In genomic region chr2:186842373-186842772, GRCh38 we compare ENCODE assay signal across 17 cellular contexts. TPM values are rescaled to one million over a fixed set of nuclear protein-coding genes. Genes with fewer than 3 reads are reported as not detected.
DNase-seq lines count a peak whose midpoint lies in the region; ATAC-seq, FAIRE-seq and TF ChIP-seq lines count a peak whose summit lies in the region.
"Had no signal": no experiment of that assay in that cellular context is flagged by ENCODE, and none has a peak within 500 bp of the region (broad histone marks: within the 10 kb centered on the region; RNA-seq: fewer than 3 reads in every experiment).

No MANE protein-coding gene starts in this region.

- H3K4me2 ChIP-seq in GM23248 (ENCODE audit: unreplicated experiment) (peak overlapping the region; percentile 83), IMR-90 (ENCODE audit: low read depth, low read length) (no peak overlapping the region), astrocyte (ENCODE audit: low read length) (peak overlapping the region; percentile 35), smooth muscle cell (peak overlapping the region; percentile 74)
- H3K4me2 ChIP-seq: GM23338 had no signal

- H3K4me3 ChIP-seq in GM23248 (no peak overlapping the region), IMR-90 (ENCODE audit: insufficient read depth, low read depth, low read length) (no peak overlapping the region), astrocyte (ENCODE audit: insufficient read depth, low read depth, low read length) (no peak overlapping the region), smooth muscle cell (no peak overlapping the region)
- H3K4me3 ChIP-seq: GM23338 had no signal

- no peak overlapping the region for H3K56ac ChIP-seq in IMR-90 (ENCODE audit: extremely low read depth, insufficient read depth, low read length)

- H4K20me1 ChIP-seq in GM23248 (ENCODE audit: insufficient read depth): no peaks in the 10 kb centered on the region
- no peaks in the 10 kb centered on the region for H4K20me1 ChIP-seq in IMR-90 (ENCODE audit: insufficient read depth, low read length)
- H4K20me1 ChIP-seq in astrocyte (ENCODE audit: insufficient read depth, low read length): no peaks in the 10 kb centered on the region
- H4K20me1 ChIP-seq in smooth muscle cell (ENCODE audit: low read depth): no peaks in the 10 kb centered on the region

- H3K36me3 ChIP-seq in GM23248 (ENCODE audit: low read depth): no peaks in the 10 kb centered on the region
- H3K36me3 ChIP-seq in IMR-90 (ENCODE audit: control insufficient read depth, insufficient read depth, low read length): no peaks in the 10 kb centered on the region
- H3K36me3 ChIP-seq in astrocyte (ENCODE audit: insufficient read depth, low read length): no peaks in the 10 kb centered on the region
- H3K36me3 ChIP-seq in smooth muscle cell (ENCODE audit: low read depth): no peaks in the 10 kb centered on the region

- peak overlapping the region in 1 of 2 experiments; percentile 16; a peak in 1 of 4 replicates for H4K8ac ChIP-seq in IMR-90 (ENCODE audit: low read depth in 2 of 2, low read length in 2 of 2)

- H4K91ac ChIP-seq in IMR-90 (ENCODE audit: insufficient read depth, low read depth, low read length): no peak overlapping the region

- H3K9me3 Mint-ChIP-seq in astrocyte (ENCODE audit: unreplicated experiment): no peaks in the 10 kb centered on the region
- H3K9me3 Mint-ChIP-seq: CD8-positive, alpha-beta T cell; GM23338 had no signal

- no peak overlapping the region for H3K27ac ChIP-seq in GM23248
- peak overlapping the region; percentile 23; the same call in 1 of the 2 replicates for H3K27ac ChIP-seq in IMR-90 (ENCODE audit: insufficient read depth, low read length)
- peak overlapping the region; percentile 1 for H3K27ac ChIP-seq in astrocyte (ENCODE audit: low read depth, low read length)
- H3K27ac ChIP-seq in smooth muscle cell (ENCODE audit: low read depth): no peak overlapping the region

- TF ChIP-seq RAD21 in IMR-90 (IDR thresholded peaks at IDR 0.05; ENCODE audit: low read length): no peak

- H3K18ac ChIP-seq in IMR-90 (ENCODE audit: low read depth, low read length): no peak overlapping the region; the same call in 1 of the 2 replicates

- H2AK9ac ChIP-seq in IMR-90 (replicated peaks; ENCODE audit: low read depth, low read length, poor library complexity): no peak overlapping the region

- no peaks in the 10 kb centered on the region for H3F3A ChIP-seq in GM23248 (ENCODE audit: insufficient read depth)
- no peaks in the 10 kb centered on the region for H3F3A ChIP-seq in smooth muscle cell (ENCODE audit: low read depth)

- no peaks in the 10 kb centered on the region for H3K9me3 ChIP-seq in GM23248 (ENCODE audit: low read depth)
- no peaks in the 10 kb centered on the region for H3K9me3 ChIP-seq in IMR-90 (ENCODE audit: control insufficient read depth, insufficient read depth, low read length)
- H3K9me3 ChIP-seq in astrocyte (ENCODE audit: insufficient read depth, low read depth, low read length): no peaks in the 10 kb centered on the region
- no peaks in the 10 kb centered on the region for H3K9me3 ChIP-seq in smooth muscle cell (replicated peaks; ENCODE audit: low read depth)

- H3K4me1 ChIP-seq in GM23248 (ENCODE audit: insufficient read depth): peaks cover 21% of the 10 kb centered on the region
- H3K4me1 ChIP-seq in IMR-90 (ENCODE audit: control insufficient read depth, insufficient read depth, low read length): peaks cover 2% of the 10 kb centered on the region; the same call in 1 of the 2 replicates
- H3K4me1 ChIP-seq in astrocyte (ENCODE audit: insufficient read depth, low read length): no peaks in the 10 kb centered on the region
- H3K4me1 ChIP-seq in smooth muscle cell (ENCODE audit: low read depth): peaks cover 8% of the 10 kb centered on the region

- no peak overlapping the region for H3K9ac ChIP-seq in GM23248
- no peak overlapping the region for H3K9ac ChIP-seq in IMR-90 (ENCODE audit: low read depth, low read length)
- H3K9ac ChIP-seq in astrocyte (ENCODE audit: low read length): no peak overlapping the region
- no peak overlapping the region for H3K9ac ChIP-seq in smooth muscle cell (ENCODE audit: low read depth)

- peak overlapping the region; percentile 67 for H2BK5ac ChIP-seq in IMR-90 (ENCODE audit: low read depth, low read length, poor library complexity, severe bottlenecking)

- DNase-seq in GM23248 (no peak), IMR-90 (no peak), astrocyte (ENCODE audit: low read depth) (no peak), smooth muscle cell (lab: John Stamatoyannopoulos, UW; ENCODE audit: unreplicated experiment) (no peak), occipital lobe (lab: John Stamatoyannopoulos, UW) (no peak)
- DNase-seq: CD8-positive, alpha-beta T cell; COR-L47; DMS153; DMS79 treated with DMSO at 0.1 percent for 48 hours; H7 had no signal

- CTCF ChIA-PET in IMR-90 (lab: Yijun Ruan, JAX): interaction anchor here (0.5 kb wide), 1 partner anchor 107 kb away, joined by 3 read pairs; no protein-coding TSS in a partner anchor

- no peak overlapping the region for H2AK5ac ChIP-seq in IMR-90 (ENCODE audit: low read depth, low read length)

- intact Hi-C loops in IMR-90 (cut with micrococcal nuclease): loop anchor here (5.0 kb wide), 1 partner anchor 355 kb away; the partner anchor contains the start of gene ZC3H15

- TF ChIP-seq POLR2A in IMR-90 (IDR thresholded peaks at IDR 0.05; ENCODE audit: low read depth, low read length): no peak

- H3K79me1 ChIP-seq in IMR-90 (ENCODE audit: low read depth in 1 of 2, low read length in 2 of 2): no peaks in the 10 kb centered on the region

- H3K27ac Mint-ChIP-seq in astrocyte (ENCODE audit: unreplicated experiment): no peak overlapping the region
- H3K27ac Mint-ChIP-seq: CD14-positive monocyte; CD8-positive, alpha-beta T cell; GM23338 had no signal

- H3K27me3 ChIP-seq in GM23248 (replicated peaks; ENCODE audit: insufficient read depth) (no peaks in the 10 kb centered on the region), IMR-90 (ENCODE audit: control insufficient read depth, insufficient read depth, low read length) (no peaks in the 10 kb centered on the region), astrocyte (ENCODE audit: insufficient read depth, low read length) (no peaks in the 10 kb centered on the region), smooth muscle cell (ENCODE audit: low read depth) (peaks cover 4% of the 10 kb centered on the region)

- H3K9me1 ChIP-seq in IMR-90 (ENCODE audit: insufficient read depth, low read length): no peaks in the 10 kb centered on the region

- ATAC-seq in IMR-90 (ENCODE audit: low read depth) (no peak), HG03432 (IDR thresholded peaks at IDR 0.05; ENCODE audit: unreplicated experiment) (no peak)
- ATAC-seq: CD8-positive, alpha-beta T cell; GM23338 had no signal

- in situ Hi-C loops in GM23248 (cut with MboI): loop anchor here (25.0 kb wide), 1 partner anchor 330 kb away; no protein-coding TSS in a partner anchor
- in situ Hi-C loops in IMR-90 (cut with MboI; ENCODE audit: low sequenced_read_pairs): loop anchor here (25.0 kb wide), 1 partner anchor 330 kb away; no protein-coding TSS in a partner anchor

- TF ChIP-seq CTCF in IMR-90 (conservative IDR thresholded peaks at IDR 0.05; ENCODE audit: low read depth, low read length) (no peak), astrocyte (IDR thresholded peaks at IDR 0.05; ENCODE audit: insufficient read depth, low read depth, low read length) (no peak), smooth muscle cell (IDR thresholded peaks at IDR 0.05; ENCODE audit: borderline replicate concordance, insufficient read depth, poor library complexity, severe bottlenecking) (no peak)

- no peaks in the 10 kb centered on the region for H3K27me3 Mint-ChIP-seq in astrocyte (ENCODE audit: low read depth, unreplicated experiment)

- H2BK120ac ChIP-seq in IMR-90 (ENCODE audit: low read depth, low read length): 0 out of 2 replicates have a peak overlapping the region, but pooled peaks have one; percentile 68

- H3K79me2 ChIP-seq in GM23248 (ENCODE audit: insufficient read depth): no peaks in the 10 kb centered on the region
- H3K79me2 ChIP-seq in astrocyte (ENCODE audit: insufficient read depth, low read length): no peaks in the 10 kb centered on the region
- H3K79me2 ChIP-seq in smooth muscle cell (ENCODE audit: low read depth): no peaks in the 10 kb centered on the region

- POLR2A ChIA-PET in IMR-90 (lab: Charles Lee; ENCODE audit: unreplicated experiment): no interaction called here

- H2BK20ac ChIP-seq in IMR-90 (ENCODE audit: low read depth, low read length): peak overlapping the region; percentile 76; the same call in 1 of the 2 replicates

- no peak for FAIRE-seq in astrocyte (lab: Jason Lieb, UNC)
- FAIRE-seq: D721Med, GM12891 had no signal

- H3K4me3 Mint-ChIP-seq in astrocyte (ENCODE audit: unreplicated experiment): no peak overlapping the region
- H3K4me3 Mint-ChIP-seq: CD14-positive monocyte; CD8-positive, alpha-beta T cell; GM23338 had no signal

- no peak overlapping the region; the same call in 1 of the 2 replicates for H3K23ac ChIP-seq in IMR-90 (ENCODE audit: low read depth, low read length)

- no peak overlapping the region for H3K14ac ChIP-seq in IMR-90 (replicated peaks; ENCODE audit: low read depth, low read length)

- H3K9me2 ChIP-seq in GM23248 (ENCODE audit: insufficient read depth): no peaks in the 10 kb centered on the region; the same call in 1 of the 2 replicates

- 0 out of 3 replicates have a peak overlapping the region, but pooled peaks have one; percentile 70 for H2BK15ac ChIP-seq in IMR-90 (ENCODE audit: low read depth, low read length)

- H2AFZ ChIP-seq in GM23248: no peak overlapping the region
- H2AFZ ChIP-seq in IMR-90 (replicated peaks; ENCODE audit: low read length, poor library complexity): no peak overlapping the region
- no peak overlapping the region for H2AFZ ChIP-seq in astrocyte (ENCODE audit: low read depth, low read length)
- H2AFZ ChIP-seq in smooth muscle cell (ENCODE audit: low read depth): no peak overlapping the region
- H2AFZ ChIP-seq: GM23338 had no signal

- no peak overlapping the region for H3K4ac ChIP-seq in IMR-90 (ENCODE audit: low read depth, low read length)

- no TSS peak for BruUV-seq in IMR-90 (replicated peaks; lab: Mats Ljungman, UMichigan)

- dilution Hi-C loops in IMR-90 (cut with HindIII; ENCODE audit: low sequenced_read_pairs, unreplicated experiment): no loop called here

- WGBS in GM23248 (ENCODE audit: low coverage in 1 of 2, low lambda C conversion rate in 2 of 2, missing lambda C conversion rate in 2 of 2), 2 experiments: 83 to 85% methylated on average over 3 of the region's 3 CpGs
- no CpG with 5 or more reads among the region's 3 CpGs for WGBS in IMR-90 (ENCODE audit: extremely low coverage in 2 of 2, insufficient read length in 1 of 2), 2 experiments
- WGBS in smooth muscle cell (ENCODE audit: low lambda C conversion rate): 89% methylated on average over 3 of the region's 3 CpGs

- H4K5ac ChIP-seq in IMR-90 (ENCODE audit: low read depth, low read length): no peak overlapping the region

- no peaks in the 10 kb centered on the region for H3K36me3 Mint-ChIP-seq in astrocyte (ENCODE audit: low read depth, unreplicated experiment)
- H3K36me3 Mint-ChIP-seq: CD14-positive monocyte; CD8-positive, alpha-beta T cell had no signal

- H3K4me1 Mint-ChIP-seq in astrocyte (ENCODE audit: low read depth, unreplicated experiment): no peaks in the 10 kb centered on the region
- H3K4me1 Mint-ChIP-seq: GM23338 had no signal

RNA-seq across cellular contexts. Expression of gene ZSWIM2, which starts 6.6 kb away (rescaled TPM):
- not detected in 2 replicates for total RNA-seq in GM23248 (2014; rRNA removed; shearing (Covaris generic))
- polyA plus RNA-seq in GM23248 (2016; fragmentation: Nextera tagmentation; extraction: Ambion mirVana): not detected in 2 replicates
- total RNA-seq in IMR-90 (2012; rRNA removed): 0.28 TPM in 1 of 2 replicates, not detected in the other
- polyA plus RNA-seq in IMR-90 (2012; rRNA removed): 0.09 TPM in 1 of 2 replicates, not detected in the other
- polyA plus RNA-seq in IMR-90 (2012; cell fraction: cytosol; rRNA removed): not detected in 2 replicates
- 0.05 TPM in 1 of 2 replicates, not detected in the other for polyA plus RNA-seq in IMR-90 (2012; cell fraction: nucleus; rRNA removed; ENCODE audit: low replicate concordance)
- total RNA-seq in astrocyte: not detected in 2 replicates
- total RNA-seq in smooth muscle cell: not detected in 2 replicates
- not detected in 2 replicates for polyA plus RNA-seq in smooth muscle cell
- 1.2 TPM for total RNA-seq in occipital lobe
- total RNA-seq: A673; CD8-positive, alpha-beta T cell; GM23338; H7; HT-29 had no signal
- polyA plus RNA-seq: GM23338 had no signal

Comparison
In these comparisons a context has a peak if more than half of its experiments do, and no peak if none do; other contexts are left out.
1. H3K27ac ChIP-seq: peak in IMR-90 (single experiment) and astrocyte (single experiment); none in GM23248 (single experiment) and smooth muscle cell (single experiment).